29 cellular contexts compared by ENCODE assay signal in genomic region chr4:105674011-105674410, GRCh38.
"Had no signal": no experiment of that assay in that cellular context is flagged by ENCODE, and none has a peak within 500 bp of the region (broad histone marks: within the 10 kb centered on the region; RNA-seq: fewer than 3 reads in every experiment).

No MANE protein-coding gene starts in this region.

- H3K27ac ChIP-seq: brain microvascular endothelial cell, cardiac muscle cell, colonic mucosa, epithelial cell of prostate, esophagus squamous epithelium, WERI-Rb-1 had no signal

- H3K4me1 Mint-ChIP-seq: activated B cell treated with CpG ODN at 0.5 μM for 24 hours; activated T-helper 17 cell treated with anti-CD3 and anti-CD28 coated beads, Interleukin-2, amount 50 U/mL, for 72 hours had no signal

- H3K9me3 ChIP-seq: colonic mucosa, esophagus squamous epithelium had no signal

- H3K9me3 Mint-ChIP-seq: activated B cell treated with CpG ODN at 0.5 μM for 24 hours; activated CD8-positive, alpha-beta T cell treated with anti-CD3 and anti-CD28 coated beads for 36 hours; activated naive CD4-positive, alpha-beta T cell treated with anti-CD3 and anti-CD28 coated beads, Interleukin-2, amount 50 U/mL, for 72 hours; activated T-cell treated with anti-CD3 and anti-CD28 coated beads, Interleukin-2, amount 50 U/mL, for 4 hours; activated T-helper 17 cell treated with anti-CD3 and anti-CD28 coated beads, Interleukin-2, amount 50 U/mL, for 72 hours; T-helper 2 cell treated with Interferon-gamma antibody and Interleukin-4, amounts not matched to agents 5 μg/mL and 100 μg/mL, for 36 hours had no signal

- H3K4me3 Mint-ChIP-seq: activated B cell treated with CpG ODN at 0.5 μM for 24 hours; activated CD8-positive, alpha-beta T cell treated with anti-CD3 and anti-CD28 coated beads for 36 hours; activated T-cell treated with anti-CD3 and anti-CD28 coated beads, Interleukin-2, amount 50 U/mL, for 4 hours; activated T-helper 17 cell treated with anti-CD3 and anti-CD28 coated beads, Interleukin-2, amount 50 U/mL, for 72 hours; T-helper 17 cell; T-helper 2 cell treated with Interferon-gamma antibody and Interleukin-4, amounts not matched to agents 5 μg/mL and 100 μg/mL, for 36 hours had no signal

- H3K27ac Mint-ChIP-seq: activated B cell treated with CpG ODN at 0.5 μM for 24 hours; activated CD8-positive, alpha-beta T cell treated with anti-CD3 and anti-CD28 coated beads for 36 hours; activated naive CD4-positive, alpha-beta T cell treated with anti-CD3 and anti-CD28 coated beads, Interleukin-2, amount 50 U/mL, for 72 hours; activated T-helper 17 cell treated with anti-CD3 and anti-CD28 coated beads, Interleukin-2, amount 50 U/mL, for 72 hours; T-helper 17 cell; T-helper 2 cell treated with Interferon-gamma antibody and Interleukin-4, amounts not matched to agents 5 μg/mL and 100 μg/mL, for 36 hours had no signal

- H3K36me3 ChIP-seq: brain microvascular endothelial cell, cardiac muscle cell, colonic mucosa, esophagus squamous epithelium, WERI-Rb-1 had no signal

- H3K4me3 ChIP-seq: cardiac muscle cell, colonic mucosa, esophagus squamous epithelium had no signal

- H3K4me1 ChIP-seq: colonic mucosa, esophagus squamous epithelium had no signal

- H3K27me3 ChIP-seq: brain microvascular endothelial cell, cardiac muscle cell, colonic mucosa, esophagus squamous epithelium had no signal

- H3K36me3 Mint-ChIP-seq: activated naive CD4-positive, alpha-beta T cell treated with anti-CD3 and anti-CD28 coated beads, Interleukin-2, amount 50 U/mL, for 72 hours had no signal

- ATAC-seq: activated CD4-positive, CD25-positive, alpha-beta regulatory T cell treated with anti-CD3 and anti-CD28 coated beads, Interleukin-2, amount 50 U/mL, for 24 hours; activated CD8-positive, alpha-beta T cell treated with anti-CD3 and anti-CD28 coated beads for 36 hours; activated naive CD4-positive, alpha-beta T cell treated with anti-CD3 and anti-CD28 coated beads, Interleukin-2, amount 50 U/mL, for 72 hours; activated T-cell treated with anti-CD3 and anti-CD28 coated beads, Interleukin-2, amount 50 U/mL, for 4 hours; activated T-helper 17 cell treated with anti-CD3 and anti-CD28 coated beads, Interleukin-2, amount 50 U/mL, for 72 hours; T-helper 17 cell had no signal

- DNase-seq: activated B cell treated with CpG ODN at 0.5 μM for 24 hours; activated CD4-positive, alpha-beta T cell treated with anti-CD3 and anti-CD28 coated beads for 48 hours; activated CD4-positive, alpha-beta T cell treated with anti-CD3 and anti-CD28 coated beads, Interleukin-2, amount 50 U/mL, for 1 hour; activated CD4-positive, alpha-beta T cell treated with anti-CD3 and anti-CD28 coated beads, Interleukin-2, amount 50 U/mL, for 48 hours; activated CD8-positive, alpha-beta memory T cell treated with anti-CD3 and anti-CD28 coated beads for 24 hours; activated CD8-positive, alpha-beta T cell treated with anti-CD3 and anti-CD28 coated beads for 36 hours; activated effector memory CD4-positive, alpha-beta T cell treated with Interleukin-2 at 50 U/mL for 16 hours; activated gamma-delta T cell treated with Interleukin-2 at 50 U/mL for 16 hours; activated naive CD4-positive, alpha-beta T cell treated with Interleukin-2 at 50 U/mL for 16 hours; activated T-cell treated with anti-CD3 and anti-CD28 coated beads, Interleukin-2, amount 50 U/mL, for 4 hours; amniotic stem cell; anterior cingulate cortex; brain microvascular endothelial cell; central memory CD4-positive, alpha-beta T cell; cerebellar nuclear complex; colonic mucosa; effector CD8-positive, alpha-beta T cell; esophagus squamous epithelium; head of caudate nucleus; hippocampal formation; T-helper 17 cell; T1000; WERI-Rb-1 had no signal
